Comparison of ENCODE assay signal across 10 cellular contexts in the genomic region with DNA sequence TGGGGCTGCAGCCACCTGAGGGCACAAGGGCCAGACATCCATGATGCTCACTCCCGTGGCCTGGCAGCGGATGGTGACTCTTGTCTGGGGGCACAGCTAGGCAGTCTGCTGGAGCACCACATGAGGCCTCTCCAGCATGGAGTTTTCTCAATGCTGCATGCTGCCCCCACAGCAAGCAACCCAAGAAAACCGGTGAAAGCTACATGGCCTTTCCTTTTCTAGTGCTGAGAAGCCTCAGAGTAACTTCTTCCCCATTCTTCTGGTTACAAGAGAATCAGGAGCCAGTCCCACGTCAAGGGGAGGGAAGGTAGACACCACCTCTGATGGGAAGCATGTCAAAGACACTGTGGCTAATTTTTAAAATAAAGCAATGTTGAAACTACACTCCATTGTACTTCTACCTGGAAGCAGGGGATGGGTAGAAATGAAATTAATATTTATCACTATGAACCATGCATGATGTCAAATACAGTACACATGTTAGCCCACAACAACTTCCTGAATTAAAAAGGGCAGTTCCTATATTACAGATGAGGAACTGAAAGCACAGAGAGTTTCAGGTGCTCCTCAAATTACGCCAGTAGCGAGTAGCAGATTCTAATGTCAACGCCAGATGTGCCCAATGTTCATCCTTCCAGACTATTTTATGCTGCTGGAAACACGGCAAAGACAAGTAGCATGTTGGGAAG.
DNase-seq lines count a peak whose midpoint lies in the region; ATAC-seq, FAIRE-seq and TF ChIP-seq lines count a peak whose summit lies in the region.
"Had no signal": no experiment of that assay in that cellular context is flagged by ENCODE, and none has a peak within 500 bp of the region (broad histone marks: within the 10 kb centered on the region; RNA-seq: fewer than 3 reads in every experiment).

No MANE protein-coding gene starts in this region.

- POLR2A ChIA-PET in WTC11 (lab: Charles Lee): no interaction called here

- no peaks in the 10 kb centered on the region for H3K9me3 Mint-ChIP-seq in osteocyte (ENCODE audit: unreplicated experiment)
- peaks cover 8% of the 10 kb centered on the region for H3K9me3 Mint-ChIP-seq in WTC11
- H3K9me3 Mint-ChIP-seq in immature natural killer cell: no peaks in the 10 kb centered on the region

- ATAC-seq in GM19043 (IDR thresholded peaks at IDR 0.05; ENCODE audit: low read depth, unreplicated experiment) (peak; percentile 98), HG02798 (IDR thresholded peaks at IDR 0.05; ENCODE audit: poor library complexity, unreplicated experiment) (peak; percentile 84), WTC11 (no peak)
- ATAC-seq: activated CD8-positive, alpha-beta T cell treated with anti-CD3 and anti-CD28 coated beads, Interleukin-2, amount 10 ng/mL, durations not matched to agents 7 days and 5 days; foreskin keratinocyte had no signal

- CTCF ChIA-PET in WTC11 (lab: Charles Lee): interaction anchor here (0.5 to 2.7 kb wide), 4 partner anchors 12 to 304 kb away, joined by 3 to 31 read pairs (median 29); no protein-coding TSS in a partner anchor

- H3K4me1 Mint-ChIP-seq in osteocyte (ENCODE audit: unreplicated experiment) (peaks cover 4% of the 10 kb centered on the region), WTC11 (peaks cover 1% of the 10 kb centered on the region; the same call in 1 of the 2 replicates), immature natural killer cell (no peaks in the 10 kb centered on the region)

- no peak overlapping the region for H3K4me3 ChIP-seq in HL-60 (replicated peaks; ENCODE audit: insufficient read depth, low read length)

- H3K4me3 Mint-ChIP-seq in osteocyte (ENCODE audit: unreplicated experiment) (no peak overlapping the region), WTC11 (no peak overlapping the region), immature natural killer cell (no peak overlapping the region)
- H3K4me3 Mint-ChIP-seq: activated CD8-positive, alpha-beta T cell treated with anti-CD3 and anti-CD28 coated beads, Interleukin-2, amount 10 ng/mL, durations not matched to agents 7 days and 5 days had no signal

- H3K27ac ChIP-seq in HL-60 (replicated peaks): no peak overlapping the region
- H3K27ac ChIP-seq: foreskin keratinocyte had no signal

- DNase-seq in HL-60 (ENCODE audit: low read depth in 1 of 2, low spot score in 1 of 2) (peak; percentile 4 to 41), osteocyte (ENCODE audit: extremely low spot score, unreplicated experiment) (peak; percentile 44), HTR-8/SVneo (ENCODE audit: insufficient read length, low spot score) (no peak), WTC11 (ENCODE audit: low spot score) (no peak), AG08396 (ENCODE audit: low spot score) (no peak), immature natural killer cell (no peak)
- DNase-seq: activated CD8-positive, alpha-beta T cell treated with anti-CD3 and anti-CD28 coated beads, Interleukin-2, amount 10 ng/mL, durations not matched to agents 7 days and 5 days; foreskin keratinocyte had no signal

- no peak for TF ChIP-seq CTCF in HL-60 (IDR thresholded peaks at IDR 0.05; ENCODE audit: insufficient read depth, low read length)
- no peak for TF ChIP-seq CTCF in osteocyte (IDR thresholded peaks at IDR 0.05)
- TF ChIP-seq CTCF in WTC11 (IDR thresholded peaks at IDR 0.05): no peak

- peaks cover 26% of the 10 kb centered on the region for H3K27me3 Mint-ChIP-seq in osteocyte (ENCODE audit: unreplicated experiment)
- H3K27me3 Mint-ChIP-seq in WTC11 (ENCODE audit: low read depth): no peaks in the 10 kb centered on the region
- peaks cover 0 to 3% (median 0%) of the 10 kb centered on the region in 3 donors for H3K27me3 Mint-ChIP-seq in immature natural killer cell (ENCODE audit: low read depth in 3 of 3)

- H3K27me3 ChIP-seq in HL-60 (ENCODE audit: insufficient read depth, poor library complexity, severe bottlenecking): no peaks in the 10 kb centered on the region

- H3K36me3 Mint-ChIP-seq in osteocyte (ENCODE audit: unreplicated experiment) (no peaks in the 10 kb centered on the region), WTC11 (no peaks in the 10 kb centered on the region), immature natural killer cell (no peaks in the 10 kb centered on the region)

- FAIRE-seq in HTR-8/SVneo (lab: Jason Lieb, UNC): no peak

- H3K27ac Mint-ChIP-seq in osteocyte (ENCODE audit: unreplicated experiment) (no peak overlapping the region), WTC11 (no peak overlapping the region), immature natural killer cell (no peak overlapping the region)
- H3K27ac Mint-ChIP-seq: activated CD8-positive, alpha-beta T cell treated with anti-CD3 and anti-CD28 coated beads, Interleukin-2, amount 10 ng/mL, durations not matched to agents 7 days and 5 days had no signal

TF ChIP-seq in WTC11, 78 proteins besides CTCF, POLR2A, EP300 and RAD21 (continues in another document):
- TF ChIP-seq ZNF219 (CRISPR knock-in tag; IDR thresholded peaks at IDR 0.05; ENCODE audit: borderline replicate concordance) (no peak), TP53 (CRISPR knock-in tag; IDR thresholded peaks at IDR 0.05) (no peak), TCF7 (CRISPR knock-in tag; IDR thresholded peaks at IDR 0.05; ENCODE audit: low read depth) (no peak), CREB1 (CRISPR knock-in tag; IDR thresholded peaks at IDR 0.05) (no peak), RELA (CRISPR knock-in tag; IDR thresholded peaks at IDR 0.05; ENCODE audit: borderline replicate concordance) (no peak)
- TF ChIP-seq, protein P1, sequence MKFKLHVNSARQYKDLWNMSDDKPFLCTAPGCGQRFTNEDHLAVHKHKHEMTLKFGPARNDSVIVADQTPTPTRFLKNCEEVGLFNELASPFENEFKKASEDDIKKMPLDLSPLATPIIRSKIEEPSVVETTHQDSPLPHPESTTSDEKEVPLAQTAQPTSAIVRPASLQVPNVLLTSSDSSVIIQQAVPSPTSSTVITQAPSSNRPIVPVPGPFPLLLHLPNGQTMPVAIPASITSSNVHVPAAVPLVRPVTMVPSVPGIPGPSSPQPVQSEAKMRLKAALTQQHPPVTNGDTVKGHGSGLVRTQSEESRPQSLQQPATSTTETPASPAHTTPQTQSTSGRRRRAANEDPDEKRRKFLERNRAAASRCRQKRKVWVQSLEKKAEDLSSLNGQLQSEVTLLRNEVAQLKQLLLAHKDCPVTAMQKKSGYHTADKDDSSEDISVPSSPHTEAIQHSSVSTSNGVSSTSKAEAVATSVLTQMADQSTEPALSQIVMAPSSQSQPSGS (CRISPR knock-in tag; IDR thresholded peaks at IDR 0.05; ENCODE audit: borderline replicate concordance, low read depth): no peak
- TF ChIP-seq, protein P2, sequence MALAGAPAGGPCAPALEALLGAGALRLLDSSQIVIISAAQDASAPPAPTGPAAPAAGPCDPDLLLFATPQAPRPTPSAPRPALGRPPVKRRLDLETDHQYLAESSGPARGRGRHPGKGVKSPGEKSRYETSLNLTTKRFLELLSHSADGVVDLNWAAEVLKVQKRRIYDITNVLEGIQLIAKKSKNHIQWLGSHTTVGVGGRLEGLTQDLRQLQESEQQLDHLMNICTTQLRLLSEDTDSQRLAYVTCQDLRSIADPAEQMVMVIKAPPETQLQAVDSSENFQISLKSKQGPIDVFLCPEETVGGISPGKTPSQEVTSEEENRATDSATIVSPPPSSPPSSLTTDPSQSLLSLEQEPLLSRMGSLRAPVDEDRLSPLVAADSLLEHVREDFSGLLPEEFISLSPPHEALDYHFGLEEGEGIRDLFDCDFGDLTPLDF (CRISPR knock-in tag; IDR thresholded peaks at IDR 0.05): no peak
- TF ChIP-seq, protein P3, sequence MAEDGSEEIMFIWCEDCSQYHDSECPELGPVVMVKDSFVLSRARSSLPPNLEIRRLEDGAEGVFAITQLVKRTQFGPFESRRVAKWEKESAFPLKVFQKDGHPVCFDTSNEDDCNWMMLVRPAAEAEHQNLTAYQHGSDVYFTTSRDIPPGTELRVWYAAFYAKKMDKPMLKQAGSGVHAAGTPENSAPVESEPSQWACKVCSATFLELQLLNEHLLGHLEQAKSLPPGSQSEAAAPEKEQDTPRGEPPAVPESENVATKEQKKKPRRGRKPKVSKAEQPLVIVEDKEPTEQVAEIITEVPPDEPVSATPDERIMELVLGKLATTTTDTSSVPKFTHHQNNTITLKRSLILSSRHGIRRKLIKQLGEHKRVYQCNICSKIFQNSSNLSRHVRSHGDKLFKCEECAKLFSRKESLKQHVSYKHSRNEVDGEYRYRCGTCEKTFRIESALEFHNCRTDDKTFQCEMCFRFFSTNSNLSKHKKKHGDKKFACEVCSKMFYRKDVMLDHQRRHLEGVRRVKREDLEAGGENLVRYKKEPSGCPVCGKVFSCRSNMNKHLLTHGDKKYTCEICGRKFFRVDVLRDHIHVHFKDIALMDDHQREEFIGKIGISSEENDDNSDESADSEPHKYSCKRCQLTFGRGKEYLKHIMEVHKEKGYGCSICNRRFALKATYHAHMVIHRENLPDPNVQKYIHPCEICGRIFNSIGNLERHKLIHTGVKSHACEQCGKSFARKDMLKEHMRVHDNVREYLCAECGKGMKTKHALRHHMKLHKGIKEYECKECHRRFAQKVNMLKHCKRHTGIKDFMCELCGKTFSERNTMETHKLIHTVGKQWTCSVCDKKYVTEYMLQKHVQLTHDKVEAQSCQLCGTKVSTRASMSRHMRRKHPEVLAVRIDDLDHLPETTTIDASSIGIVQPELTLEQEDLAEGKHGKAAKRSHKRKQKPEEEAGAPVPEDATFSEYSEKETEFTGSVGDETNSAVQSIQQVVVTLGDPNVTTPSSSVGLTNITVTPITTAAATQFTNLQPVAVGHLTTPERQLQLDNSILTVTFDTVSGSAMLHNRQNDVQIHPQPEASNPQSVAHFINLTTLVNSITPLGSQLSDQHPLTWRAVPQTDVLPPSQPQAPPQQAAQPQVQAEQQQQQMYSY (CRISPR knock-in tag; IDR thresholded peaks at IDR 0.05): no peak
- TF ChIP-seq, protein P4, sequence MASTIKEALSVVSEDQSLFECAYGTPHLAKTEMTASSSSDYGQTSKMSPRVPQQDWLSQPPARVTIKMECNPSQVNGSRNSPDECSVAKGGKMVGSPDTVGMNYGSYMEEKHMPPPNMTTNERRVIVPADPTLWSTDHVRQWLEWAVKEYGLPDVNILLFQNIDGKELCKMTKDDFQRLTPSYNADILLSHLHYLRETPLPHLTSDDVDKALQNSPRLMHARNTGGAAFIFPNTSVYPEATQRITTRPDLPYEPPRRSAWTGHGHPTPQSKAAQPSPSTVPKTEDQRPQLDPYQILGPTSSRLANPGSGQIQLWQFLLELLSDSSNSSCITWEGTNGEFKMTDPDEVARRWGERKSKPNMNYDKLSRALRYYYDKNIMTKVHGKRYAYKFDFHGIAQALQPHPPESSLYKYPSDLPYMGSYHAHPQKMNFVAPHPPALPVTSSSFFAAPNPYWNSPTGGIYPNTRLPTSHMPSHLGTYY (CRISPR knock-in tag; IDR thresholded peaks at IDR 0.05): no peak

Comparison
In these comparisons a context has a peak if more than half of its experiments do, and no peak if none do; other contexts are left out.
1. DNase-seq: peak in HL-60 (2 of 2) and osteocyte (single experiment); none in HTR-8/SVneo (single experiment), WTC11 (single experiment), AG08396 (single experiment) and immature natural killer cell (0 of 3).